ENCODE assay signal across 13 cellular contexts in the genomic region with DNA sequence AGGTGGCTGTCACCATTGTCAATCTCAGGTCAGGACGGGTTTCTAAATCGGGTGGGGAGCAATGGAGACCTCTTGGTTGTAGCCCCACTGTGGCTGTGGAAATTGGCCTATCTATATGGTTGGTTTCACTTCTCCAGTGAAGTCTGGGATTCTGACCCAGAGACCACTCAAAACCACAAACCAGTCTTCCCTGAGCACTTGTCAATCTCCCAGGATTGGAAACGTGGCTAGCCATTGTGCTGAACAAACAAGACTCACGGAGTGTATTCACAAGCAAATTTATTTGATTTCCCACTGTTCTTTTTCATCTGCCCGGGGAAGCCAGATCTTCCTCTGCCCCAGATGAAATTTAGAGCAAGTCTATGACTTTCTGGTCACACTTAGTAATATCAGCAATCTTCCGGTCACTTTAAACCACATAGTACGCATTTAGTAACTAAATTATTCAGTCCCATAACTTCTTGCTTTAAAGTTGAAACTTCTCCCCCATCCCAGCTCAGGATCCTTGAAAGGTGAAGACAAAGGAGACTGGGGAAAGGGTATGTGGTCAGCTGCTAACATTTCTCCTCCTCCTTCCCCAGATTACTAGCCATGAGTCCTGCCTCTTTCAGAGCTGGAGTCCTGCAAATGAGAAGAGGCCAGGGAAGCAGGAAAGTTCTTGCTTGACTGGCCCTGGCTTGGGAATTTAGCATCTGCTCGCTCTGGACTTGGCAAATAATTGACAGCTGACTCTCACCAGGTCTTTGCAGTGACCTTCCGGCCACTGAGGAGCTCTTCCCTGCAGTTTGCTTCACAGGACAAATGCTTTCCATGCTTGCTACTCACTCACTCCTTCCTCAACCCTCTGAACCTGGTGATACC.
DNase-seq lines count a peak whose midpoint lies in the region; ATAC-seq, FAIRE-seq and TF ChIP-seq lines count a peak whose summit lies in the region.
"Had no signal": no experiment of that assay in that cellular context is flagged by ENCODE, and none has a peak within 500 bp of the region (broad histone marks: within the 10 kb centered on the region; RNA-seq: fewer than 3 reads in every experiment).

No MANE protein-coding gene starts in this region.

- H3K79me2 ChIP-seq in PC-9 (ENCODE audit: low read depth), result no peaks in the 10 kb centered on the region

- H3K36me3 ChIP-seq in PC-9 (ENCODE audit: low read depth) (no peaks in the 10 kb centered on the region), vagina (no peaks in the 10 kb centered on the region)
- H3K36me3 ChIP-seq: heart left ventricle had no signal

- CTCF ChIA-PET in A549 (lab: Yijun Ruan, JAX) (interaction anchor here (0.6 to 7.6 kb wide), 5 partner anchors 12 to 188 kb away, joined by 3 to 42 read pairs (median 4); a partner anchor contains a TSS), Calu3 (lab: Charles Lee) (interaction anchor here (0.6 to 2.7 kb wide), 3 partner anchors 12 to 1998 kb away, joined by 3 to 13 read pairs (median 5); a partner anchor contains a TSS), PC-9 (lab: Charles Lee) (no interaction called here)

- peaks cover 22% of the 10 kb centered on the region for H3K36me3 Mint-ChIP-seq in Calu3 (ENCODE audit: insufficient read depth, unreplicated experiment)

- H3K4me3 Mint-ChIP-seq in Calu3 (ENCODE audit: low read depth, unreplicated experiment), result no peak overlapping the region

- 88% methylated on average over 9 of the region's 9 CpGs for WGBS in A549 (ENCODE audit: missing lambda C conversion rate)

- H3K4me2 ChIP-seq in A549, result peak overlapping the region; percentile 42; the same call in 1 of the 3 replicates
- peak overlapping the region; percentile 40 for H3K4me2 ChIP-seq in PC-9

- intact Hi-C loops in Calu3 (cut with micrococcal nuclease; ENCODE audit: unreplicated experiment) (loop anchor here (5.0 kb wide), 1 partner anchor 48 kb away; no protein-coding TSS in a partner anchor), PC-9 (cut with micrococcal nuclease; ENCODE audit: unreplicated experiment) (no loop called here), vagina (cut with DNase I) (no loop called here)

- H3K4me1 ChIP-seq in A549 (peaks cover 34% of the 10 kb centered on the region), PC-9 (replicated peaks; ENCODE audit: insufficient read depth) (peaks cover 59% of the 10 kb centered on the region), vagina (peaks cover 24% of the 10 kb centered on the region)

- no peaks in the 10 kb centered on the region for H3K9me2 ChIP-seq in PC-9 (ENCODE audit: insufficient read depth)

- TF ChIP-seq EP300 in A549 (IDR thresholded peaks at IDR 0.05), result no peak

- POLR2A ChIA-PET in A549 (lab: Yijun Ruan, JAX), result interaction anchor here (2.4 kb wide), 1 partner anchor 186 kb away, joined by 14 read pairs; no protein-coding TSS in a partner anchor
- POLR2A ChIA-PET in PC-9 (lab: Charles Lee; ENCODE audit: unreplicated experiment), result interaction anchor here (0.6 kb wide), 1 partner anchor 52 kb away, joined by 5 read pairs; no protein-coding TSS in a partner anchor

- no peak for TF ChIP-seq CTCF in A549 (IDR thresholded peaks at IDR 0.05)
- no peak for TF ChIP-seq CTCF in Calu3 (IDR thresholded peaks at IDR 0.05; ENCODE audit: unreplicated experiment)
- TF ChIP-seq CTCF in PC-9 (conservative IDR thresholded peaks at IDR 0.05), result no peak
- TF ChIP-seq CTCF in vagina (IDR thresholded peaks at IDR 0.05), result no peak

- H3F3A ChIP-seq in PC-9 (ENCODE audit: insufficient read depth, low read depth), result peaks cover 51% of the 10 kb centered on the region

- ATAC-seq in A549, result no peak
- ATAC-seq: right cardiac atrium, SK-N-SH treated with all-trans-retinoic acid at 6 μM for 48 hours had no signal

- H3K27ac ChIP-seq in A549, result peak overlapping the region; percentile 37 to 77; a peak in 4 of 6 replicates
- H3K27ac ChIP-seq in PC-9, result peak overlapping the region; percentile 87
- H3K27ac ChIP-seq in vagina, result no peak overlapping the region

- H3K9me3 ChIP-seq in A549 (no peaks in the 10 kb centered on the region), PC-9 (ENCODE audit: insufficient read depth, low read depth) (no peaks in the 10 kb centered on the region), vagina (no peaks in the 10 kb centered on the region)
- H3K9me3 ChIP-seq: heart left ventricle had no signal

- no TSS peak for BruUV-seq in Calu3 (replicated peaks; lab: Mats Ljungman, UMichigan)
- BruUV-seq in PC-9 (replicated peaks; lab: Mats Ljungman, UMichigan), result no TSS peak

- no peaks in the 10 kb centered on the region for H3K27me3 Mint-ChIP-seq in Calu3 (ENCODE audit: unreplicated experiment)

- TF ChIP-seq RAD21 in A549 (conservative IDR thresholded peaks at IDR 0.05 in 1 of 2, IDR thresholded peaks at IDR 0.05 in 1 of 2), result no peak

- H3K4me3 ChIP-seq in A549 (no peak overlapping the region), PC-9 (no peak overlapping the region), vagina (no peak overlapping the region)
- H3K4me3 ChIP-seq: heart left ventricle had no signal

- no peaks in the 10 kb centered on the region for H4K20me1 ChIP-seq in PC-9 (ENCODE audit: insufficient read depth)

- H2AFZ ChIP-seq in PC-9, result no peak overlapping the region

- H3K27ac Mint-ChIP-seq in Calu3 (ENCODE audit: unreplicated experiment), result peak overlapping the region; percentile 70

- no peaks in the 10 kb centered on the region for H3K27me3 ChIP-seq in PC-9 (ENCODE audit: insufficient read depth, low read depth)
- no peaks in the 10 kb centered on the region for H3K27me3 ChIP-seq in vagina
- H3K27me3 ChIP-seq: heart left ventricle had no signal

- peaks cover under 1% of the 10 kb centered on the region for H3K9me3 Mint-ChIP-seq in Calu3 (ENCODE audit: low read depth, unreplicated experiment)

- FAIRE-seq in A549 (lab: Jason Lieb, UNC) (no peak), H54 (lab: Jason Lieb, UNC) (no peak)

- TF ChIP-seq POLR2A in A549 (IDR thresholded peaks at IDR 0.05; ENCODE audit: low read length) (no peak), vagina (IDR thresholded peaks at IDR 0.05) (no peak), H54 (IDR thresholded peaks at IDR 0.05; ENCODE audit: low read depth, low read length) (no peak)

- DNase-seq in A549 (ENCODE audit: low read depth in 1 of 2, low spot score in 1 of 2), result no peak
- no peak for DNase-seq in Calu3
- DNase-seq in PC-9, result peak in 1 of 2 experiments; percentile 16
- DNase-seq in kidney glomerular epithelial cell (lab: John Stamatoyannopoulos, UW), result peak; percentile 66
- no peak for DNase-seq in NCI-H2107 treated with DMSO at 0.1 percent for 48 hours (lab: John Stamatoyannopoulos, UW; ENCODE audit: unreplicated experiment)
- DNase-seq in vagina (ENCODE audit: extremely low spot score in 2 of 2), result no peak
- DNase-seq in stimulated activated CD4-positive, alpha-beta T cell treated with anti-CD3 and anti-CD28 coated beads, Interleukin-2, amount 100 ng/mL, for 48 hours, result no peak
- DNase-seq in H54 (ENCODE audit: insufficient read length, low spot score), result no peak
- DNase-seq: activated CD4-positive, alpha-beta T cell treated with anti-CD3 and anti-CD28 coated beads, Interleukin-2, amount 50 U/mL, for 4 hours; effector memory CD4-positive, alpha-beta T cell; heart left ventricle; right cardiac atrium had no signal

- H3K4me1 Mint-ChIP-seq in Calu3 (ENCODE audit: low read depth, unreplicated experiment), result peaks cover 57% of the 10 kb centered on the region

TF ChIP-seq in A549, 52 proteins besides CTCF, POLR2A, EP300 and RAD21 (continues in another document):
- TF ChIP-seq HOXB5 (CRISPR knock-in tag; IDR thresholded peaks at IDR 0.05) (no peak), EHF (CRISPR knock-in tag; IDR thresholded peaks at IDR 0.05) (no peak), PHF8 (IDR thresholded peaks at IDR 0.05; ENCODE audit: borderline replicate concordance, low read depth) (no peak), NPAS2 (CRISPR knock-in tag; IDR thresholded peaks at IDR 0.05; ENCODE audit: borderline replicate concordance) (no peak), NR3C1 (IDR thresholded peaks at IDR 0.05) (no peak), EHMT2 (IDR thresholded peaks at IDR 0.05; ENCODE audit: low read depth) (no peak), JUN (IDR thresholded peaks at IDR 0.05) (no peak), JUNB (IDR thresholded peaks at IDR 0.05) (no peak), BHLHE40 (IDR thresholded peaks at IDR 0.05; ENCODE audit: low read depth, low read length) (no peak)
- TF ChIP-seq, protein P1, sequence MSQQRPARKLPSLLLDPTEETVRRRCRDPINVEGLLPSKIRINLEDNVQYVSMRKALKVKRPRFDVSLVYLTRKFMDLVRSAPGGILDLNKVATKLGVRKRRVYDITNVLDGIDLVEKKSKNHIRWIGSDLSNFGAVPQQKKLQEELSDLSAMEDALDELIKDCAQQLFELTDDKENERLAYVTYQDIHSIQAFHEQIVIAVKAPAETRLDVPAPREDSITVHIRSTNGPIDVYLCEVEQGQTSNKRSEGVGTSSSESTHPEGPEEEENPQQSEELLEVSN (IDR thresholded peaks at IDR 0.05; ENCODE audit: borderline replicate concordance, low read depth), result no peak
- TF ChIP-seq, protein P2, sequence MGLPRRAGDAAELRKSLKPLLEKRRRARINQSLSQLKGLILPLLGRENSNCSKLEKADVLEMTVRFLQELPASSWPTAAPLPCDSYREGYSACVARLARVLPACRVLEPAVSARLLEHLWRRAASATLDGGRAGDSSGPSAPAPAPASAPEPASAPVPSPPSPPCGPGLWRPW (IDR thresholded peaks at IDR 0.05), result no peak
- TF ChIP-seq, protein P3, sequence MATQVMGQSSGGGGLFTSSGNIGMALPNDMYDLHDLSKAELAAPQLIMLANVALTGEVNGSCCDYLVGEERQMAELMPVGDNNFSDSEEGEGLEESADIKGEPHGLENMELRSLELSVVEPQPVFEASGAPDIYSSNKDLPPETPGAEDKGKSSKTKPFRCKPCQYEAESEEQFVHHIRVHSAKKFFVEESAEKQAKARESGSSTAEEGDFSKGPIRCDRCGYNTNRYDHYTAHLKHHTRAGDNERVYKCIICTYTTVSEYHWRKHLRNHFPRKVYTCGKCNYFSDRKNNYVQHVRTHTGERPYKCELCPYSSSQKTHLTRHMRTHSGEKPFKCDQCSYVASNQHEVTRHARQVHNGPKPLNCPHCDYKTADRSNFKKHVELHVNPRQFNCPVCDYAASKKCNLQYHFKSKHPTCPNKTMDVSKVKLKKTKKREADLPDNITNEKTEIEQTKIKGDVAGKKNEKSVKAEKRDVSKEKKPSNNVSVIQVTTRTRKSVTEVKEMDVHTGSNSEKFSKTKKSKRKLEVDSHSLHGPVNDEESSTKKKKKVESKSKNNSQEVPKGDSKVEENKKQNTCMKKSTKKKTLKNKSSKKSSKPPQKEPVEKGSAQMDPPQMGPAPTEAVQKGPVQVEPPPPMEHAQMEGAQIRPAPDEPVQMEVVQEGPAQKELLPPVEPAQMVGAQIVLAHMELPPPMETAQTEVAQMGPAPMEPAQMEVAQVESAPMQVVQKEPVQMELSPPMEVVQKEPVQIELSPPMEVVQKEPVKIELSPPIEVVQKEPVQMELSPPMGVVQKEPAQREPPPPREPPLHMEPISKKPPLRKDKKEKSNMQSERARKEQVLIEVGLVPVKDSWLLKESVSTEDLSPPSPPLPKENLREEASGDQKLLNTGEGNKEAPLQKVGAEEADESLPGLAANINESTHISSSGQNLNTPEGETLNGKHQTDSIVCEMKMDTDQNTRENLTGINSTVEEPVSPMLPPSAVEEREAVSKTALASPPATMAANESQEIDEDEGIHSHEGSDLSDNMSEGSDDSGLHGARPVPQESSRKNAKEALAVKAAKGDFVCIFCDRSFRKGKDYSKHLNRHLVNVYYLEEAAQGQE (IDR thresholded peaks at IDR 0.05), result no peak
